27 cellular contexts compared by ENCODE assay signal in the genomic region with DNA sequence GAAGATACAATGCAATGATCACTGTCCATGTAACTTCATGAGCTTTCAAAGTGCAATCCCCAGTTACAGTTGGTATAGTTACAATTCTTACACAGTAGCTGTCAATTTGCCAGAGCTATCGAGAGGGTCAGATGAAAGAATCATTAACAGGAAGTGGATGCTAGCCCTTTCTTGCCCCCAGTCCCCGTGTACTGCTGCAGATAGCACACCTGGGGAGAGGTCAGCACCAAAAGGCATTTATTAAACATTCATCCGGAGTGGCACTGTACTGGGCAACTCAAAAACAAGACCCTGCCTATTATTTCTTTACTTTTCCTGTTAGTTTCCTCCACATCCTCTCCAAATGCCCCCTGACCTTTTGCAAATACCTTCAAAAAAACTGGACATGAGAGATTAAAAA. TPM values are rescaled to one million over a fixed set of nuclear protein-coding genes. Genes with fewer than 3 reads are reported as not detected.
"Had no signal": no experiment of that assay in that cellular context is flagged by ENCODE, and none has a peak within 500 bp of the region (broad histone marks: within the 10 kb centered on the region; RNA-seq: fewer than 3 reads in every experiment).

No MANE protein-coding gene starts in this region.

- H3K9me3 ChIP-seq: lower lobe of right lung, neutrophil, psoas muscle, spleen, suprapubic skin, thoracic aorta, tibial artery, upper lobe of right lung had no signal

- H3K4me1 ChIP-seq: parathyroid adenoma, psoas muscle, spleen, suprapubic skin had no signal

- H3K4me3 ChIP-seq: lower lobe of right lung, neural progenitor cell, psoas muscle, skin epidermis, spleen, suprapubic skin, thoracic aorta, tibial artery, upper lobe of right lung had no signal

- DNase-seq: hippocampal formation; kidney glomerular epithelial cell; left cardiac atrium; left ventricle myocardium superior; lower lobe of right lung; mesendoderm; naive B cell; natural killer cell; nephron progenitor cell; occipital lobe; psoas muscle; retina; right cardiac atrium; spleen; stimulated activated CD4-positive, alpha-beta T cell treated with anti-CD3 and anti-CD28 coated beads, Interleukin-4, amount 100 ng/mL, for 24 hours; stimulated activated naive CD4-positive, alpha-beta T cell; tibial artery; trophoblast cell; upper lobe of right lung had no signal

- H3K9ac ChIP-seq: neural progenitor cell, parathyroid adenoma had no signal

- H3K27ac ChIP-seq: lower lobe of right lung, neural progenitor cell, neutrophil, parathyroid adenoma, psoas muscle, spleen, suprapubic skin, thoracic aorta, tibial artery, upper lobe of right lung had no signal

- H3K27me3 ChIP-seq: neural progenitor cell, neutrophil, spleen, suprapubic skin, tibial artery, upper lobe of right lung had no signal

- H3K36me3 ChIP-seq: lower lobe of right lung, neural progenitor cell, neutrophil, spleen, thoracic aorta had no signal

RNA-seq across cellular contexts. Expression of gene SOD3, which starts 47.7 kb away (rescaled TPM):
- total RNA-seq: mononuclear cell, natural killer cell, occipital lobe had no signal
- polyA plus RNA-seq: keratinocyte had no signal
